In the genomic region with DNA sequence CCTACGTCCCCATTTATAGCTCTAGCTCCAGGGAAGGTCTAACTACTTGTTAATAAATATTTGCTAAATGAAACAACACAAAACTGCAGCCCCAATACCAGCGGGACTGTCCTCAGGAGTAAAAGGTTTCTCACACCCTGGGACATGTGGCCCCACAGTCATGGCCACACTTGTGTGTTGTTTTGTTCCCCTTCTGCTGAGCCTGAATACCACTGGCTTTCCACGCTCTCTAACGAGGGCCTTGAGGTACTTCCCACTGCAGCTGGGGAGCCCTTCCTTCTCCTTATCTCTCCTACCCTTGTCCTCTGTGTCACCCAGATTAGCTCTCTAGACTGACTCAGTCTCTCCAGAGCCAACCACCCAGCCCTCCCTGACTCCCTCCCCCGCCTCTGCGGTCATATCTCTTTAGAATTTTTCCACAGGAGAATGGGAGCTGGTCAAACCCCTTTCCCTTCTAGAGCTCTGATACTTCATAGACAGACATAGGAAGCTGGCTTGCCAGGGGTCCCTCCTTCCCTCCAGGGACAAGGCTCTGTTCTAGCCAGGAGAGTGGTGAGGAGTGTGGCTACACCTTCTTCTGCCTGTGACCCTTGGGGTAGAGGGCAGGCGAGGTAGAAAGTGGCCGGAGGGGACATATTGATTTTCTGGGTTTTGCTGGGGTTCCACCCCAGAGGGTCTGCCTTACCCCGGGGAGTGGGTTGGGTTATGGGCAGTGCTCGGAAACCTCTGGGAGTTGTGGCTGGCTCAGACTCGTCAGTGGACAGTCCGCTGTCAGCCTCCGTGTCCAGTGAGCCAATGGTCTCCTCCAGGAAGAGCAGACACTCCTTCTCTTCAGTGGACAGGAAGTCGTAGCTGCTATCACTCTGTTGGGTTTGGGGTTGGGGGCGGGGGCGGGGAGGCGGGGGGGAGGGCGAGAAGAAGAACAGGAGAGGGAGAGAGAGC, we compare ENCODE assay signal across 11 cellular contexts. TPM values are rescaled to one million over a fixed set of nuclear protein-coding genes. Genes with fewer than 3 reads are reported as not detected.
DNase-seq lines count a peak whose midpoint lies in the region; ATAC-seq and TF ChIP-seq lines count a peak whose summit lies in the region.
"Had no signal": no experiment of that assay in that cellular context is flagged by ENCODE, and none has a peak within 500 bp of the region (broad histone marks: within the 10 kb centered on the region; RNA-seq: fewer than 3 reads in every experiment).

No MANE protein-coding gene starts in this region.

- no peak for ATAC-seq in naive thymus-derived CD4-positive, alpha-beta T cell
- ATAC-seq in HG03378 (IDR thresholded peaks at IDR 0.05; ENCODE audit: unreplicated experiment) (no peak), HG03469 (IDR thresholded peaks at IDR 0.05; ENCODE audit: unreplicated experiment) (no peak)

- no peaks in the 10 kb centered on the region for H3K4me1 ChIP-seq in naive thymus-derived CD4-positive, alpha-beta T cell (ENCODE audit: control insufficient read depth in 2 of 2, insufficient read depth in 2 of 2, low read length in 2 of 2)

- no peak overlapping the region for H3K4me3 Mint-ChIP-seq in naive thymus-derived CD4-positive, alpha-beta T cell
- H3K4me3 Mint-ChIP-seq: central memory CD8-positive, alpha-beta T cell had no signal

- peaks cover 0 to 2% (median 0%) of the 10 kb centered on the region in 11 donors for H3K9me3 Mint-ChIP-seq in naive thymus-derived CD4-positive, alpha-beta T cell
- H3K9me3 Mint-ChIP-seq: central memory CD8-positive, alpha-beta T cell had no signal

- no peaks in the 10 kb centered on the region for H3K36me3 ChIP-seq in naive thymus-derived CD4-positive, alpha-beta T cell (ENCODE audit: control insufficient read depth in 2 of 3, insufficient read depth in 3 of 3, low read length in 3 of 3)
- H3K36me3 ChIP-seq: BLaER1 treated with 17β-estradiol and CSF1 and Interleukin-3, amounts not matched to agents 10 nM and 100 nM had no signal

- CTCF ChIA-PET in naive thymus-derived CD4-positive, alpha-beta T cell (lab: Charles Lee): interaction anchor here (0.5 to 1.2 kb wide), 3 partner anchors 13 to 380 kb away, joined by 3 to 5 read pairs (median 3); no protein-coding TSS in a partner anchor

- H3K27me3 ChIP-seq in naive thymus-derived CD4-positive, alpha-beta T cell (ENCODE audit: control insufficient read depth in 2 of 2, insufficient read depth in 2 of 2, low read length in 2 of 2): peaks cover 0 to 9% of the 10 kb centered on the region in 2 donors
- H3K27me3 ChIP-seq: BLaER1 treated with 17β-estradiol and CSF1 and Interleukin-3, amounts not matched to agents 10 nM and 100 nM had no signal

- H3K4me3 ChIP-seq in naive thymus-derived CD4-positive, alpha-beta T cell (ENCODE audit: low read length): no peak overlapping the region
- H3K4me3 ChIP-seq: BLaER1 treated with 17β-estradiol and CSF1 and Interleukin-3, amounts not matched to agents 10 nM and 100 nM had no signal

- peak overlapping the region; percentile 28 for H3K27ac ChIP-seq in naive thymus-derived CD4-positive, alpha-beta T cell (ENCODE audit: low read depth, low read length)
- H3K27ac ChIP-seq: BLaER1 treated with 17β-estradiol and CSF1 and Interleukin-3, amounts not matched to agents 10 nM and 100 nM had no signal

- H3K27me3 Mint-ChIP-seq in naive thymus-derived CD4-positive, alpha-beta T cell: peaks cover 5 to 39% (median 17%) of the 10 kb centered on the region in 5 donors

- TF ChIP-seq POLR2A in erythroblast (IDR thresholded peaks at IDR 0.05; ENCODE audit: low read length): peak; percentile 91

- no peaks in the 10 kb centered on the region for H3K36me3 Mint-ChIP-seq in naive thymus-derived CD4-positive, alpha-beta T cell

- DNase-seq in AG20443 (ENCODE audit: low spot score) (peak; percentile 13), OCI-M2 (lab: John Stamatoyannopoulos, UW; ENCODE audit: unreplicated experiment) (peak; percentile 87), erythroblast (lab: John Stamatoyannopoulos, UW) (peak; percentile 97 to 98), SK-N-DZ (ENCODE audit: low spot score) (no peak), NCI-H446 treated with DMSO at 0.1 percent for 48 hours (lab: John Stamatoyannopoulos, UW) (no peak)
- no peak for DNase-seq in naive thymus-derived CD4-positive, alpha-beta T cell
- DNase-seq: activated CD4-positive, CD25-positive, alpha-beta regulatory T cell had no signal

- POLR2A ChIA-PET in naive thymus-derived CD4-positive, alpha-beta T cell (lab: Charles Lee): interaction anchor here (0.6 to 1.2 kb wide), 2 partner anchors 9 to 21 kb away, joined by 3 read pairs; no protein-coding TSS in a partner anchor

- H3K27ac Mint-ChIP-seq in naive thymus-derived CD4-positive, alpha-beta T cell: no peak overlapping the region

- no peaks in the 10 kb centered on the region for H3K9me3 ChIP-seq in naive thymus-derived CD4-positive, alpha-beta T cell (ENCODE audit: control insufficient read depth in 2 of 3, low read length in 3 of 3)
- H3K9me3 ChIP-seq: BLaER1 treated with 17β-estradiol and CSF1 and Interleukin-3, amounts not matched to agents 10 nM and 100 nM had no signal

- no peaks in the 10 kb centered on the region for H3K4me1 Mint-ChIP-seq in naive thymus-derived CD4-positive, alpha-beta T cell
- H3K4me1 Mint-ChIP-seq: central memory CD8-positive, alpha-beta T cell had no signal

- intact Hi-C loops in naive thymus-derived CD4-positive, alpha-beta T cell (cut with micrococcal nuclease): no loop called here

RNA-seq across cellular contexts. Expression of a gene that starts 8.1 kb away (rescaled TPM):
- total RNA-seq in naive thymus-derived CD4-positive, alpha-beta T cell: under 1 TPM in 2 of 5 experiments, not detected in 3; 0.11 to 0.15 TPM
- not detected for polyA plus RNA-seq in naive thymus-derived CD4-positive, alpha-beta T cell
- not detected in 2 replicates for polyA plus RNA-seq in SK-N-DZ (2014; cell fraction: cytosol; rRNA removed)
- polyA plus RNA-seq in SK-N-DZ (2014; cell fraction: nucleus; rRNA removed): not detected in 2 replicates

RNA-seq across cellular contexts. Expression of a gene that starts 26.5 kb away (rescaled TPM):
- total RNA-seq in naive thymus-derived CD4-positive, alpha-beta T cell: 10 to 100 TPM in 1 of 5 experiments, 1 to 10 TPM in 4; 7.4 to 12.8 (median 9.9) TPM
- under 1 TPM; 0.81 to 0.99 TPM for polyA plus RNA-seq in naive thymus-derived CD4-positive, alpha-beta T cell
- polyA plus RNA-seq in SK-N-DZ (2014; cell fraction: cytosol; rRNA removed): 8.6 and 9.0 TPM in 2 replicates
- 5.5 and 8.7 TPM in 2 replicates for polyA plus RNA-seq in SK-N-DZ (2014; cell fraction: nucleus; rRNA removed)

RNA-seq across cellular contexts. Expression of a gene that starts 28.6 kb away (rescaled TPM):
- total RNA-seq in naive thymus-derived CD4-positive, alpha-beta T cell: 1 to 10 TPM; 2.3 to 4.6 (median 3.8) TPM
- 1 to 10 TPM in 1 of 2 donors, under 1 TPM in 1; 0.64 to 2.2 TPM for polyA plus RNA-seq in naive thymus-derived CD4-positive, alpha-beta T cell
- polyA plus RNA-seq in SK-N-DZ (2014; cell fraction: cytosol; rRNA removed): 1.5 and 1.9 TPM in 2 replicates
- polyA plus RNA-seq in SK-N-DZ (2014; cell fraction: nucleus; rRNA removed): 1.3 and 3.2 TPM in 2 replicates

RNA-seq across cellular contexts. Expression of a gene that starts 54.2 kb away (rescaled TPM):
- total RNA-seq in naive thymus-derived CD4-positive, alpha-beta T cell: not detected
- polyA plus RNA-seq in naive thymus-derived CD4-positive, alpha-beta T cell: not detected
- polyA plus RNA-seq in SK-N-DZ (2014; cell fraction: cytosol; rRNA removed): not detected in 2 replicates
- not detected in 2 replicates for polyA plus RNA-seq in SK-N-DZ (2014; cell fraction: nucleus; rRNA removed)

Comparison
In these comparisons a context has a peak if more than half of its experiments do, and no peak if none do; other contexts are left out.
1. DNase-seq: peak in AG20443 (single experiment), OCI-M2 (single experiment) and erythroblast (2 of 2); none in naive thymus-derived CD4-positive, alpha-beta T cell (0 of 9), SK-N-DZ (single experiment) and NCI-H446 treated with DMSO at 0.1 percent for 48 hours (single experiment).